1 cellular context compared by ENCODE assay signal in the genomic region with DNA sequence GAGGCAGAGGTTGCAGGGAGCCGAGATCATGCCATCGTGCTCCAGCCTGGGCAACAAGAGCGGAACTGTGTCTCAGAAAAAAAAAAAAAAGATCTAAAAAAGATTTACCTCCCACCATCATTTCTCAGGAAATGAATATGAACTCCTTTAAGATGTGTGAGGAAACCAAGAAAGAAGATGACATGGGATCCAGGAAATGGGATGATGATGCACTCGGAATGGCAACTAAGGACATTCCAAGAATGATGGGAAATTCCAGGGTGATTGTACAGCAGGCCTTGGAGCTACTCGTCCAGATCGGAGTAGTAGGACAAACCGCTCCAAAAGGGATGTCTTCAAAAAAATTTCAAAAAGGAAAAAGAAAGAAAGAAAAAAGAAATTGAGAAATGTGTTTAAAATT.
TF ChIP-seq lines count a peak whose summit lies in the region.

No MANE protein-coding gene starts in this region.

TF ChIP-seq in SK-N-SH, 30 proteins besides CTCF, POLR2A, EP300 and RAD21 (continued from another document):
- TF ChIP-seq, protein P1, sequence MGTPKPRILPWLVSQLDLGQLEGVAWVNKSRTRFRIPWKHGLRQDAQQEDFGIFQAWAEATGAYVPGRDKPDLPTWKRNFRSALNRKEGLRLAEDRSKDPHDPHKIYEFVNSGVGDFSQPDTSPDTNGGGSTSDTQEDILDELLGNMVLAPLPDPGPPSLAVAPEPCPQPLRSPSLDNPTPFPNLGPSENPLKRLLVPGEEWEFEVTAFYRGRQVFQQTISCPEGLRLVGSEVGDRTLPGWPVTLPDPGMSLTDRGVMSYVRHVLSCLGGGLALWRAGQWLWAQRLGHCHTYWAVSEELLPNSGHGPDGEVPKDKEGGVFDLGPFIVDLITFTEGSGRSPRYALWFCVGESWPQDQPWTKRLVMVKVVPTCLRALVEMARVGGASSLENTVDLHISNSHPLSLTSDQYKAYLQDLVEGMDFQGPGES (IDR thresholded peaks at IDR 0.05; ENCODE audit: low read depth, low read length), result no peak
- TF ChIP-seq RXRA (IDR thresholded peaks at IDR 0.05; ENCODE audit: borderline replicate concordance, low read depth) (peak; percentile 79; the same call in 1 of the 2 replicates), FOXJ3 (CRISPR knock-in tag; IDR thresholded peaks at IDR 0.05) (no peak), MXI1 (IDR thresholded peaks at IDR 0.05; ENCODE audit: low read depth, low read length) (no peak), ELF1 (IDR thresholded peaks at IDR 0.05) (peak; percentile 78), JUND (IDR thresholded peaks at IDR 0.05) (peak; percentile 80), YY1 (IDR thresholded peaks at IDR 0.05; ENCODE audit: low read depth) (peak; percentile 60; the same call in 1 of the 2 replicates), NFIC (IDR thresholded peaks at IDR 0.05; ENCODE audit: borderline replicate concordance) (peak; percentile 71), SMC3 (IDR thresholded peaks at IDR 0.05; ENCODE audit: low read depth, low read length) (no peak), CHD2 (IDR thresholded peaks at IDR 0.05; ENCODE audit: low read length, partially characterized antibody) (no peak), SIN3A (IDR thresholded peaks at IDR 0.05; ENCODE audit: borderline replicate concordance, low read depth, low read length) (no peak), NRF1 (IDR thresholded peaks at IDR 0.05; ENCODE audit: low read depth, low read length) (no peak), EZH2phosphoT487 (IDR thresholded peaks at IDR 0.05; ENCODE audit: borderline replicate concordance, low read depth) (no peak), TEAD4 (IDR thresholded peaks at IDR 0.05; ENCODE audit: borderline replicate concordance, insufficient read depth) (peak; percentile 94), TAF1 (IDR thresholded peaks at IDR 0.05; ENCODE audit: borderline replicate concordance, low read depth, low read length) (peak; percentile 18; the same call in 1 of the 2 replicates), GABPA (IDR thresholded peaks at IDR 0.05; ENCODE audit: low read depth) (peak; percentile 33; the same call in 1 of the 2 replicates)
- TF ChIP-seq, protein P2, sequence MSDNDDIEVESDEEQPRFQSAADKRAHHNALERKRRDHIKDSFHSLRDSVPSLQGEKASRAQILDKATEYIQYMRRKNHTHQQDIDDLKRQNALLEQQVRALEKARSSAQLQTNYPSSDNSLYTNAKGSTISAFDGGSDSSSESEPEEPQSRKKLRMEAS (IDR thresholded peaks at IDR 0.05; ENCODE audit: low read depth), result peak; percentile 73; the same call in 1 of the 2 replicates
- TF ChIP-seq, protein P3, sequence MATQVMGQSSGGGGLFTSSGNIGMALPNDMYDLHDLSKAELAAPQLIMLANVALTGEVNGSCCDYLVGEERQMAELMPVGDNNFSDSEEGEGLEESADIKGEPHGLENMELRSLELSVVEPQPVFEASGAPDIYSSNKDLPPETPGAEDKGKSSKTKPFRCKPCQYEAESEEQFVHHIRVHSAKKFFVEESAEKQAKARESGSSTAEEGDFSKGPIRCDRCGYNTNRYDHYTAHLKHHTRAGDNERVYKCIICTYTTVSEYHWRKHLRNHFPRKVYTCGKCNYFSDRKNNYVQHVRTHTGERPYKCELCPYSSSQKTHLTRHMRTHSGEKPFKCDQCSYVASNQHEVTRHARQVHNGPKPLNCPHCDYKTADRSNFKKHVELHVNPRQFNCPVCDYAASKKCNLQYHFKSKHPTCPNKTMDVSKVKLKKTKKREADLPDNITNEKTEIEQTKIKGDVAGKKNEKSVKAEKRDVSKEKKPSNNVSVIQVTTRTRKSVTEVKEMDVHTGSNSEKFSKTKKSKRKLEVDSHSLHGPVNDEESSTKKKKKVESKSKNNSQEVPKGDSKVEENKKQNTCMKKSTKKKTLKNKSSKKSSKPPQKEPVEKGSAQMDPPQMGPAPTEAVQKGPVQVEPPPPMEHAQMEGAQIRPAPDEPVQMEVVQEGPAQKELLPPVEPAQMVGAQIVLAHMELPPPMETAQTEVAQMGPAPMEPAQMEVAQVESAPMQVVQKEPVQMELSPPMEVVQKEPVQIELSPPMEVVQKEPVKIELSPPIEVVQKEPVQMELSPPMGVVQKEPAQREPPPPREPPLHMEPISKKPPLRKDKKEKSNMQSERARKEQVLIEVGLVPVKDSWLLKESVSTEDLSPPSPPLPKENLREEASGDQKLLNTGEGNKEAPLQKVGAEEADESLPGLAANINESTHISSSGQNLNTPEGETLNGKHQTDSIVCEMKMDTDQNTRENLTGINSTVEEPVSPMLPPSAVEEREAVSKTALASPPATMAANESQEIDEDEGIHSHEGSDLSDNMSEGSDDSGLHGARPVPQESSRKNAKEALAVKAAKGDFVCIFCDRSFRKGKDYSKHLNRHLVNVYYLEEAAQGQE (IDR thresholded peaks at IDR 0.05; ENCODE audit: low read depth, low read length), result no peak
- TF ChIP-seq, protein P4, sequence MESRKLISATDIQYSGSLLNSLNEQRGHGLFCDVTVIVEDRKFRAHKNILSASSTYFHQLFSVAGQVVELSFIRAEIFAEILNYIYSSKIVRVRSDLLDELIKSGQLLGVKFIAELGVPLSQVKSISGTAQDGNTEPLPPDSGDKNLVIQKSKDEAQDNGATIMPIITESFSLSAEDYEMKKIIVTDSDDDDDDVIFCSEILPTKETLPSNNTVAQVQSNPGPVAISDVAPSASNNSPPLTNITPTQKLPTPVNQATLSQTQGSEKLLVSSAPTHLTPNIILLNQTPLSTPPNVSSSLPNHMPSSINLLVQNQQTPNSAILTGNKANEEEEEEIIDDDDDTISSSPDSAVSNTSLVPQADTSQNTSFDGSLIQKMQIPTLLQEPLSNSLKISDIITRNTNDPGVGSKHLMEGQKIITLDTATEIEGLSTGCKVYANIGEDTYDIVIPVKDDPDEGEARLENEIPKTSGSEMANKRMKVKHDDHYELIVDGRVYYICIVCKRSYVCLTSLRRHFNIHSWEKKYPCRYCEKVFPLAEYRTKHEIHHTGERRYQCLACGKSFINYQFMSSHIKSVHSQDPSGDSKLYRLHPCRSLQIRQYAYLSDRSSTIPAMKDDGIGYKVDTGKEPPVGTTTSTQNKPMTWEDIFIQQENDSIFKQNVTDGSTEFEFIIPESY (IDR thresholded peaks at IDR 0.05; ENCODE audit: borderline replicate concordance, low read depth), result peak; percentile 42; the same call in 1 of the 2 replicates
- TF ChIP-seq, protein P5, sequence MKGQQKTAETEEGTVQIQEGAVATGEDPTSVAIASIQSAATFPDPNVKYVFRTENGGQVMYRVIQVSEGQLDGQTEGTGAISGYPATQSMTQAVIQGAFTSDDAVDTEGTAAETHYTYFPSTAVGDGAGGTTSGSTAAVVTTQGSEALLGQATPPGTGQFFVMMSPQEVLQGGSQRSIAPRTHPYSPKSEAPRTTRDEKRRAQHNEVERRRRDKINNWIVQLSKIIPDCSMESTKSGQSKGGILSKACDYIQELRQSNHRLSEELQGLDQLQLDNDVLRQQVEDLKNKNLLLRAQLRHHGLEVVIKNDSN (IDR thresholded peaks at IDR 0.05; ENCODE audit: borderline replicate concordance, low read depth), result no peak
